34 cellular contexts compared by ENCODE assay signal in the genomic region with DNA sequence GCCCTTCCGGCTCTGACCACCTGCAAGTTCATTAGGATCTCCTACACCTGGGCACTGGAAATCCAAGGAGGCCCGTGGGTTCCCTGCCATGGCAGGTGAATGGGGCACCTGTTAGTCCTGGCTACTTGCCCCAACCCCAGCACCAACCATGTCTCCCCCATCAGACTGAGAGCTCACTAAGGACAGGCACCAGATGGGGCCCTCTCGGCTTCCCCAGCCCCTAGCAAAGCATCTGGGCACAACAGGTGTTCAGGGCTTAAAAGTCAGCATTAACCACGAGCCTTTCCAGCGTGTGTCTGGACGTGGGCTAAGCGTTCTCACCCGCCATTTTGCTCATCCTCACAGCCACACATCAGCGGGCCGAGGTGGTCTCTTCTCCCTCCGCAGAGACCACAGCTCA. TPM values are rescaled to one million over a fixed set of nuclear protein-coding genes. Genes with fewer than 3 reads are reported as not detected.
DNase-seq lines count a peak whose midpoint lies in the region; ATAC-seq and TF ChIP-seq lines count a peak whose summit lies in the region.
"Had no signal": no experiment of that assay in that cellular context is flagged by ENCODE, and none has a peak within 500 bp of the region (broad histone marks: within the 10 kb centered on the region; RNA-seq: fewer than 3 reads in every experiment).

No MANE protein-coding gene starts in this region.

- peaks cover 13% of the 10 kb centered on the region for H3K27me3 Mint-ChIP-seq in neural progenitor cell (ENCODE audit: insufficient read depth, low read depth)

- peaks cover 61% of the 10 kb centered on the region for H3K79me2 ChIP-seq in neural progenitor cell (ENCODE audit: low read depth)

- H4K20me1 ChIP-seq in neural progenitor cell (ENCODE audit: low read depth) = peaks cover 23% of the 10 kb centered on the region

- no peak for TF ChIP-seq CTCF in dorsolateral prefrontal cortex (IDR thresholded peaks at IDR 0.05 in 54 of 56, conservative IDR thresholded peaks at IDR 0.05 in 2 of 56; ENCODE audit: low read depth in 1 of 56, partially characterized antibody in 56 of 56)
- no peak for TF ChIP-seq CTCF in neural progenitor cell (IDR thresholded peaks at IDR 0.05)

- H3K9ac ChIP-seq in neural progenitor cell = no peak overlapping the region
- H3K9ac ChIP-seq: KMS-11 had no signal

- H3K4me3 ChIP-seq in dorsolateral prefrontal cortex = peak overlapping the region in 54 of 59 donors; percentile 7 to 72 (median 60)
- no peak overlapping the region for H3K4me3 ChIP-seq in neural progenitor cell
- H3K4me3 ChIP-seq: A549, coronary artery, left lung, MG63, Peyer's patch, prostate gland, right lobe of liver had no signal

- no peak overlapping the region for H3K4me3 Mint-ChIP-seq in neural progenitor cell
- H3K4me3 Mint-ChIP-seq: activated naive CD8-positive, alpha-beta T cell treated with anti-CD3 and anti-CD28 coated beads, Interleukin-2, amount 10 ng/mL, durations not matched to agents 7 days and 5 days; memory B cell had no signal

- peak; percentile 27 for DNase-seq in COLO668 (lab: John Stamatoyannopoulos, UW; ENCODE audit: unreplicated experiment)
- peak; percentile 82 for DNase-seq in NCI-H2171 treated with DMSO at 0.1 percent for 48 hours (lab: John Stamatoyannopoulos, UW)
- DNase-seq in dorsolateral prefrontal cortex = peak in 6 of 10 donors; percentile 10 to 35 (median 23)
- DNase-seq in neural progenitor cell (ENCODE audit: low spot score) = no peak
- no peak for DNase-seq in activated CD4-positive, alpha-beta T cell treated with anti-CD3 and anti-CD28 coated beads, Interleukin-2, amount 50 U/mL, for 48 hours
- DNase-seq in GM19238 (ENCODE audit: insufficient read length, low spot score) = no peak
- DNase-seq in NCI-H446 (lab: John Stamatoyannopoulos, UW) = no peak
- DNase-seq: activated CD4-positive, alpha-beta T cell treated with anti-CD3 and anti-CD28 coated beads for 4 hours; activated CD8-positive, alpha-beta memory T cell treated with anti-CD3 and anti-CD28 coated beads for 24 hours; activated naive CD8-positive, alpha-beta T cell treated with anti-CD3 and anti-CD28 coated beads, Interleukin-2, amount 10 ng/mL, durations not matched to agents 7 days and 5 days; activated T-cell treated with anti-CD3 and anti-CD28 coated beads for 4 hours; Calu3; effector memory CD4-positive, alpha-beta T cell; MG63; NCI-H1105; NCI-H187; NCI-H526; SIG-M5; stimulated activated CD4-positive, alpha-beta T cell treated with anti-CD3 and anti-CD28 coated beads, Interleukin-4, amount 100 ng/mL, for 1 hour; T-helper 9 cell had no signal

- H3F3A ChIP-seq in neural progenitor cell (ENCODE audit: low read depth) = peaks cover 19% of the 10 kb centered on the region

- no peak overlapping the region for H3K27ac Mint-ChIP-seq in neural progenitor cell
- H3K27ac Mint-ChIP-seq: activated naive CD8-positive, alpha-beta T cell treated with anti-CD3 and anti-CD28 coated beads, Interleukin-2, amount 10 ng/mL, durations not matched to agents 7 days and 5 days; memory B cell had no signal

- H3K4me1 Mint-ChIP-seq in neural progenitor cell = peaks cover 11% of the 10 kb centered on the region
- H3K4me1 Mint-ChIP-seq: activated naive CD8-positive, alpha-beta T cell treated with anti-CD3 and anti-CD28 coated beads, Interleukin-2, amount 10 ng/mL, durations not matched to agents 7 days and 5 days; memory B cell had no signal

- ATAC-seq in GM21786 (IDR thresholded peaks at IDR 0.05; ENCODE audit: unreplicated experiment) = no peak
- ATAC-seq: A549, left lung, right lobe of liver had no signal

- H2AFZ ChIP-seq in neural progenitor cell (replicated peaks) = no peak overlapping the region

- intact Hi-C loops in dorsolateral prefrontal cortex (cut with DNase I) = no loop called here

- H3K36me3 Mint-ChIP-seq in neural progenitor cell = no peaks in the 10 kb centered on the region
- H3K36me3 Mint-ChIP-seq: activated naive CD8-positive, alpha-beta T cell treated with anti-CD3 and anti-CD28 coated beads, Interleukin-2, amount 10 ng/mL, durations not matched to agents 7 days and 5 days had no signal

- H3K36me3 ChIP-seq in neural progenitor cell = no peaks in the 10 kb centered on the region
- H3K36me3 ChIP-seq: left lung, MG63, Peyer's patch, prostate gland, right lobe of liver had no signal

- peaks cover 12% of the 10 kb centered on the region for H3K4me1 ChIP-seq in neural progenitor cell
- H3K4me1 ChIP-seq: A549, prostate gland had no signal

- H3K27ac ChIP-seq in dorsolateral prefrontal cortex (peak overlapping the region in 1 of 59 donors; percentile 25), neural progenitor cell (no peak overlapping the region)
- H3K27ac ChIP-seq: A549, coronary artery, KMS-11, left lung, Peyer's patch, prostate gland, right lobe of liver had no signal

- H3K27me3 ChIP-seq in dorsolateral prefrontal cortex = peaks cover 0 to 47% (median 10%) of the 10 kb centered on the region in 45 donors
- peaks cover 15% of the 10 kb centered on the region for H3K27me3 ChIP-seq in neural progenitor cell

- peak overlapping the region; percentile 91 for H3K4me2 ChIP-seq in neural progenitor cell
- H3K4me2 ChIP-seq: A549, KMS-11 had no signal

- H3K9me3 Mint-ChIP-seq in neural progenitor cell = peaks cover 8% of the 10 kb centered on the region

- H3K9me3 ChIP-seq in neural progenitor cell (ENCODE audit: low read depth) = peaks cover 8% of the 10 kb centered on the region
- H3K9me3 ChIP-seq: A549, MG63, Peyer's patch, prostate gland, right lobe of liver had no signal

RNA-seq across cellular contexts. Expression of a gene that starts 2.2 kb away (rescaled TPM):
- 100 to 1,000 TPM in 109 of 120 experiments, 10 to 100 TPM in 11; 42.4 to 278 (median 186) TPM for total RNA-seq in dorsolateral prefrontal cortex
- 14.2 and 15.7 TPM in 2 replicates for total RNA-seq in neural progenitor cell (ENCODE audit: low replicate concordance)
- total RNA-seq: activated naive CD8-positive, alpha-beta T cell treated with anti-CD3 and anti-CD28 coated beads, Interleukin-2, amount 10 ng/mL, durations not matched to agents 7 days and 5 days; aorta; left lung had no signal

RNA-seq across cellular contexts. Expression of a gene that starts 31.7 kb away (rescaled TPM):
- total RNA-seq in dorsolateral prefrontal cortex (1 to 10 TPM in 118 of 120 experiments, under 1 TPM in 2; 0.49 to 7.8 (median 3.0) TPM), neural progenitor cell (ENCODE audit: low replicate concordance) (0.11 and 0.22 TPM in 2 replicates)
- total RNA-seq: activated naive CD8-positive, alpha-beta T cell treated with anti-CD3 and anti-CD28 coated beads, Interleukin-2, amount 10 ng/mL, durations not matched to agents 7 days and 5 days; aorta; Calu3; epithelial cell of proximal tubule; glomerular endothelial cell; H4; left lung; Peyer's patch; prostate gland; ureter had no signal

RNA-seq across cellular contexts. Expression of a gene that starts 48.0 kb away (rescaled TPM):
- total RNA-seq in dorsolateral prefrontal cortex (10 to 100 TPM in 111 of 120 experiments, 1 to 10 TPM in 9; 6.6 to 23.9 (median 13.5) TPM), neural progenitor cell (ENCODE audit: low replicate concordance) (2.2 and 4.9 TPM in 2 replicates)

Comparison
In these comparisons a context has a peak if more than half of its experiments do, and no peak if none do; other contexts are left out.
1. DNase-seq: peak in COLO668 (single experiment), NCI-H2171 treated with DMSO at 0.1 percent for 48 hours (single experiment) and dorsolateral prefrontal cortex (6 of 10); none in neural progenitor cell (single experiment), activated CD4-positive, alpha-beta T cell treated with anti-CD3 and anti-CD28 coated beads, Interleukin-2, amount 50 U/mL, for 48 hours (0 of 2), GM19238 (single experiment) and NCI-H446 (0 of 2).